ENCODE assay signal across 8 cellular contexts in genomic region chr21:43106965-43107793, GRCh38. TPM values are rescaled to one million over a fixed set of nuclear protein-coding genes. Genes with fewer than 3 reads are reported as not detected.
DNase-seq lines count a peak whose midpoint lies in the region; ATAC-seq, FAIRE-seq and TF ChIP-seq lines count a peak whose summit lies in the region.
"Not testable (repeated sequence)": the region's sequence is repeated elsewhere in the genome, so short reads cannot be mapped to it uniquely, and the experiment has no call there.

A gene with protein sequence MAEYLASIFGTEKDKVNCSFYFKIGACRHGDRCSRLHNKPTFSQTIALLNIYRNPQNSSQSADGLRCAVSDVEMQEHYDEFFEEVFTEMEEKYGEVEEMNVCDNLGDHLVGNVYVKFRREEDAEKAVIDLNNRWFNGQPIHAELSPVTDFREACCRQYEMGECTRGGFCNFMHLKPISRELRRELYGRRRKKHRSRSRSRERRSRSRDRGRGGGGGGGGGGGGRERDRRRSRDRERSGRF (minus strand): TSS chr21:43107570. CDS start chr21:43107494, 76 bp downstream.

- H3K4me1 ChIP-seq in right cardiac atrium (ENCODE audit: control insufficient read depth, insufficient read depth, low read length); subcutaneous abdominal adipose tissue (ENCODE audit: control insufficient read depth in 5 of 5, insufficient read depth in 5 of 5, low read length in 5 of 5): not testable (repeated sequence)

- intact Hi-C loops in right cardiac atrium (cut with DNase I): not testable (repeated sequence)

- TF ChIP-seq POLR2A in H54 (IDR thresholded peaks at IDR 0.05; ENCODE audit: low read depth, low read length): peak; percentile 28; the same call in 1 of the 2 replicates

- peak within 1 kb of the TSS; percentile 75 for H3K27ac ChIP-seq in HL-60 (replicated peaks)
- not testable (repeated sequence) for H3K27ac ChIP-seq in right cardiac atrium (ENCODE audit: low read length); subcutaneous abdominal adipose tissue (ENCODE audit: low read depth, low read length)

- H3K4me3 Mint-ChIP-seq in osteocyte (ENCODE audit: unreplicated experiment): peak within 1 kb of the TSS; percentile 54

- H3K36me3 Mint-ChIP-seq in osteocyte (ENCODE audit: unreplicated experiment): not testable (repeated sequence)

- H3K4me3 ChIP-seq in HL-60 (replicated peaks; ENCODE audit: insufficient read depth, low read length): peak within 1 kb of the TSS; percentile 42
- H3K4me3 ChIP-seq in cardiac fibroblast (replicated peaks in 1 of 2; ENCODE audit: low read depth in 2 of 2, low read length in 2 of 2): peak within 1 kb of the TSS; percentile 54 to 62
- peak within 1 kb of the TSS; percentile 62 for H3K4me3 ChIP-seq in right cardiac atrium (ENCODE audit: low read length)
- H3K4me3 ChIP-seq in subcutaneous abdominal adipose tissue (ENCODE audit: low read depth in 1 of 5, low read length in 5 of 5): peak within 1 kb of the TSS in 3 of 5 donors; percentile 48 to 65 (median 57)

- ATAC-seq in right cardiac atrium: peak; percentile 99

- not testable (repeated sequence) for H3K9ac ChIP-seq in subcutaneous abdominal adipose tissue (ENCODE audit: low read length in 5 of 5)

- in situ Hi-C loops in G401 (cut with HindIII; ENCODE audit: low sequenced_read_pairs): not testable (repeated sequence)

- H3K27me3 ChIP-seq in HL-60 (ENCODE audit: insufficient read depth, poor library complexity, severe bottlenecking); right cardiac atrium (ENCODE audit: control insufficient read depth, insufficient read depth); subcutaneous abdominal adipose tissue (ENCODE audit: control insufficient read depth in 5 of 5, insufficient read depth in 4 of 5, low read length in 5 of 5): not testable (repeated sequence)

- peak; percentile 1 for DNase-seq in G401 (ENCODE audit: low spot score)
- DNase-seq in H54 (ENCODE audit: insufficient read length, low spot score): not testable (repeated sequence)
- peak in 1 of 2 experiments; percentile 50 for DNase-seq in HL-60 (ENCODE audit: low read depth in 1 of 2, low spot score in 1 of 2)
- peak; percentile 64 for DNase-seq in activated CD4-positive, CD25-positive, alpha-beta regulatory T cell treated with anti-CD3 and anti-CD28 coated beads, Interleukin-2, amount 50 U/mL, for 72 hours
- DNase-seq in cardiac fibroblast (ENCODE audit: low read depth in 2 of 2): peak; percentile 1 to 5
- peak in 1 of 3 donors; percentile 90 for DNase-seq in right cardiac atrium
- DNase-seq in osteocyte (ENCODE audit: extremely low spot score, unreplicated experiment): peak; percentile 84

- not testable (repeated sequence) for H3K9me3 ChIP-seq in right cardiac atrium (ENCODE audit: control insufficient read depth, low read length); subcutaneous abdominal adipose tissue (ENCODE audit: control insufficient read depth in 5 of 5, low read length in 5 of 5)

- not testable (repeated sequence) for H3K36me3 ChIP-seq in subcutaneous abdominal adipose tissue (ENCODE audit: control insufficient read depth in 5 of 5, insufficient read depth in 5 of 5, low read length in 5 of 5)

- not testable (repeated sequence) for TF ChIP-seq CTCF in HL-60 (IDR thresholded peaks at IDR 0.05; ENCODE audit: insufficient read depth, low read length); cardiac fibroblast (IDR thresholded peaks at IDR 0.05; ENCODE audit: low read depth, low read length); osteocyte (IDR thresholded peaks at IDR 0.05)

- not testable (repeated sequence) for H3K9me3 Mint-ChIP-seq in osteocyte (ENCODE audit: unreplicated experiment)

- not testable (repeated sequence) for H3K4me1 Mint-ChIP-seq in osteocyte (ENCODE audit: unreplicated experiment)

- WGBS in right cardiac atrium: 0% methylated on average over 30 of the region's 107 CpGs

- not testable (repeated sequence) for H3K27me3 Mint-ChIP-seq in osteocyte (ENCODE audit: unreplicated experiment)

- H3K27ac Mint-ChIP-seq in osteocyte (ENCODE audit: unreplicated experiment): not testable (repeated sequence)

- peak; percentile 48 for FAIRE-seq in H54 (lab: Jason Lieb, UNC)

RNA-seq across cellular contexts. Expression of the gene that starts here (rescaled TPM):
- 32.6 and 94.1 TPM in 2 replicates for total RNA-seq in G401 (2014; rRNA removed; shearing (Covaris generic))
- 10 to 100 TPM in 3 of 4 donors, 1 to 10 TPM in 1; 8.1 to 25.9 (median 15.8) TPM for total RNA-seq in right cardiac atrium
- polyA plus RNA-seq in right cardiac atrium: 42.8 TPM
- 16.2 and 18.0 TPM in 2 replicates for total RNA-seq in osteocyte
